ENCODE assay signal across 12 cellular contexts in the genomic region with DNA sequence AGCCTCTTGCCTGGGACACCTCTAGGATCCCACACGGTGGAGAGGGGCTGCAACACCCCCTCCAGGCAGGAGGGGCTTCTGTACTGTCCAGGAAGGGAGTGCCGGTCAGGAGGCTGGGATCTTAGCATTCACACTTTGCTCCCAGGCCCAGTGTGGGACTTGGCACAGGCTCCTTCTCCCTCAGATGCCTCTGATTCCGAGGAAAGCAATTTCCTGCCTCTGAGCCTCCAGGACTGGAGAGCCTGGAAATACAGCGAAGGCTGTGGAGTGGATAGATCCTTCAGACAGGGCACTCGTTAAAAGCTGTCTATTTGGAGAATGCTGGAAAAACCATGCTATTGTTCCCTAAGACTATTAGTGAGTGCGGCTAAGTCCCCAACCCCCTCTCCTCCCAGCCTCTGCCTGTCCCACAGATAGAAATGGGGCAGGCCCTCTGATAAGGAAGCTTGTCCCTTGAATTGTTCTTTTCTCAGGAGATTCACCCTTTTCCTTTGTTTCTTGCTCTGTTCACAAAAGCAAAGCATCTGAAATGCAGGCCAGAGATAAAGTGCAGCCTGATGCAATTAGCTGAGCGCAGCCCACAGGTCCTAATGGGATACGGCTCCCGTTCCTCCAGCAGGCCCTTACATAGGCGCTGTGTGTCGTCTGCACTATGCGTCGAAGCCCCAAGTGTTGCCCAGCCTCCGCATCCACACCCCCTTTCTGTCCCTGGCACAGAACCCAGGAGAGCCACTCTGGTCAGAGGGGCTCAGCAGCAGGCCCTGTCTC.
DNase-seq lines count a peak whose midpoint lies in the region; FAIRE-seq and TF ChIP-seq lines count a peak whose summit lies in the region.
"Had no signal": no experiment of that assay in that cellular context is flagged by ENCODE, and none has a peak within 500 bp of the region (broad histone marks: within the 10 kb centered on the region; RNA-seq: fewer than 3 reads in every experiment).

No MANE protein-coding gene starts in this region.

- peak overlapping the region; percentile 45 for H3K4me2 ChIP-seq in astrocyte (ENCODE audit: low read length)

- TF ChIP-seq POLR2A in sigmoid colon (IDR thresholded peaks at IDR 0.05): no peak

- no peaks in the 10 kb centered on the region for H3K27me3 ChIP-seq in astrocyte (ENCODE audit: insufficient read depth, low read length)
- no peaks in the 10 kb centered on the region for H3K27me3 ChIP-seq in left ventricle myocardium inferior (ENCODE audit: low read depth)
- H3K27me3 ChIP-seq in sigmoid colon: no peaks in the 10 kb centered on the region
- H3K27me3 ChIP-seq in Caco-2 (replicated peaks; ENCODE audit: control insufficient read depth, insufficient read depth, low read length): no peaks in the 10 kb centered on the region
- H3K27me3 ChIP-seq: upper lobe of left lung had no signal

- H3K4me1 Mint-ChIP-seq in astrocyte (ENCODE audit: low read depth, unreplicated experiment) (peaks cover 16% of the 10 kb centered on the region), Caco-2 (ENCODE audit: low read depth, unreplicated experiment) (no peaks in the 10 kb centered on the region)
- H3K4me1 Mint-ChIP-seq in T-helper 2 cell treated with Interferon-gamma antibody and Interleukin-4, amounts not matched to agents 5 μg/mL and 100 μg/mL, for 36 hours (ENCODE audit: low read depth): no peaks in the 10 kb centered on the region

- BruUV-seq in Caco-2 (replicated peaks; lab: Mats Ljungman, UMichigan): no TSS peak

- H3K4me3 Mint-ChIP-seq in astrocyte (ENCODE audit: unreplicated experiment) (no peak overlapping the region), Caco-2 (ENCODE audit: unreplicated experiment) (no peak overlapping the region)
- H3K4me3 Mint-ChIP-seq in T-helper 2 cell treated with Interferon-gamma antibody and Interleukin-4, amounts not matched to agents 5 μg/mL and 100 μg/mL, for 36 hours: no peak overlapping the region
- H3K4me3 Mint-ChIP-seq: activated T-helper 1 cell treated with anti-CD3 and anti-CD28 coated beads, Interleukin-12 subunit alpha, Interleukin-12 subunit beta, Interleukin-2, Interleukin-4 antibody, amounts not matched to agents 30 ng/mL and 10 ng/mL and 1 ng/mL, durations not matched to agents 14 hours and 24 hours and 36 hours had no signal

- TF ChIP-seq EP300 in sigmoid colon (IDR thresholded peaks at IDR 0.05): no peak

- CTCF ChIA-PET in Caco-2 (lab: Charles Lee): no interaction called here

- H4K20me1 ChIP-seq in astrocyte (ENCODE audit: insufficient read depth, low read length): no peaks in the 10 kb centered on the region

- H3K27ac Mint-ChIP-seq in astrocyte (ENCODE audit: unreplicated experiment): peak overlapping the region; percentile 72
- no peak overlapping the region for H3K27ac Mint-ChIP-seq in Caco-2 (ENCODE audit: unreplicated experiment)
- no peak overlapping the region for H3K27ac Mint-ChIP-seq in T-helper 2 cell treated with Interferon-gamma antibody and Interleukin-4, amounts not matched to agents 5 μg/mL and 100 μg/mL, for 36 hours
- H3K27ac Mint-ChIP-seq: activated T-helper 1 cell treated with anti-CD3 and anti-CD28 coated beads, Interleukin-12 subunit alpha, Interleukin-12 subunit beta, Interleukin-2, Interleukin-4 antibody, amounts not matched to agents 30 ng/mL and 10 ng/mL and 1 ng/mL, durations not matched to agents 14 hours and 24 hours and 36 hours had no signal

- no peaks in the 10 kb centered on the region for H3K79me2 ChIP-seq in astrocyte (ENCODE audit: insufficient read depth, low read length)

- peak; percentile 86 for DNase-seq in GM03348 (ENCODE audit: low spot score)
- DNase-seq in astrocyte (ENCODE audit: low read depth): peak; percentile 80
- DNase-seq in left ventricle myocardium inferior: peak; percentile 41
- DNase-seq in sigmoid colon: no peak
- DNase-seq in NCI-H774 (lab: John Stamatoyannopoulos, UW): no peak
- DNase-seq in Caco-2: no peak
- no peak for DNase-seq in NCI-H2196 (lab: John Stamatoyannopoulos, UW; ENCODE audit: unreplicated experiment)
- DNase-seq in T-helper 2 cell treated with Interferon-gamma antibody and Interleukin-4, amounts not matched to agents 5 μg/mL and 100 μg/mL, for 36 hours (ENCODE audit: low spot score): no peak
- DNase-seq: DMS53, lower lobe of right lung, upper lobe of left lung had no signal

- H3K36me3 ChIP-seq in astrocyte (ENCODE audit: insufficient read depth, low read length) (no peaks in the 10 kb centered on the region), left ventricle myocardium inferior (no peaks in the 10 kb centered on the region), sigmoid colon (peaks cover 0 to 28% (median 9%) of the 10 kb centered on the region in 4 donors), Caco-2 (ENCODE audit: control insufficient read depth, insufficient read depth, low read length) (no peaks in the 10 kb centered on the region)
- H3K36me3 ChIP-seq: lower lobe of right lung had no signal

- H3K4me3 ChIP-seq in astrocyte (ENCODE audit: insufficient read depth, low read depth, low read length) (no peak overlapping the region), left ventricle myocardium inferior (no peak overlapping the region), sigmoid colon (no peak overlapping the region), Caco-2 (ENCODE audit: low read depth, low read length) (no peak overlapping the region)
- H3K4me3 ChIP-seq: lower lobe of right lung, upper lobe of left lung had no signal

- H3K9me3 ChIP-seq in astrocyte (ENCODE audit: insufficient read depth, low read depth, low read length) (no peaks in the 10 kb centered on the region), left ventricle myocardium inferior (replicated peaks) (no peaks in the 10 kb centered on the region), sigmoid colon (no peaks in the 10 kb centered on the region), Caco-2 (no peaks in the 10 kb centered on the region)
- H3K9me3 ChIP-seq: lower lobe of right lung, upper lobe of left lung had no signal

- intact Hi-C loops in left ventricle myocardium inferior (cut with micrococcal nuclease) (no loop called here), sigmoid colon (cut with DNase I) (loop anchor here (5.0 kb wide), 1 partner anchor 120 kb away; no protein-coding TSS in a partner anchor), Caco-2 (cut with micrococcal nuclease; ENCODE audit: unreplicated experiment) (loop anchor here (5.0 kb wide), 1 partner anchor 125 kb away; no protein-coding TSS in a partner anchor)

- 74 to 82% methylated on average over 14 of the region's 14 CpGs for WGBS in sigmoid colon, 2 donors

- TF ChIP-seq CTCF in astrocyte (IDR thresholded peaks at IDR 0.05; ENCODE audit: insufficient read depth, low read depth, low read length): no peak
- no peak for TF ChIP-seq CTCF in left ventricle myocardium inferior (IDR thresholded peaks at IDR 0.05; ENCODE audit: borderline replicate concordance)
- no peak for TF ChIP-seq CTCF in sigmoid colon (IDR thresholded peaks at IDR 0.05)
- no peak for TF ChIP-seq CTCF in Caco-2 (IDR thresholded peaks at IDR 0.05; ENCODE audit: insufficient read depth in 1 of 2, low read depth in 1 of 2, low read length in 1 of 2, severe bottlenecking in 1 of 2, unreplicated experiment in 1 of 2)

- H3K27me3 Mint-ChIP-seq in astrocyte (ENCODE audit: low read depth, unreplicated experiment) (peaks cover 36% of the 10 kb centered on the region), Caco-2 (ENCODE audit: insufficient read depth, unreplicated experiment) (no peaks in the 10 kb centered on the region)
- H3K27me3 Mint-ChIP-seq in T-helper 2 cell treated with Interferon-gamma antibody and Interleukin-4, amounts not matched to agents 5 μg/mL and 100 μg/mL, for 36 hours (ENCODE audit: low read depth): no peaks in the 10 kb centered on the region

- POLR2A ChIA-PET in Caco-2 (lab: Charles Lee): no interaction called here

- H2AFZ ChIP-seq in astrocyte (ENCODE audit: low read depth, low read length): peak overlapping the region; percentile 67

- H3K9me3 Mint-ChIP-seq in astrocyte (ENCODE audit: unreplicated experiment): no peaks in the 10 kb centered on the region
- no peaks in the 10 kb centered on the region for H3K9me3 Mint-ChIP-seq in Caco-2 (ENCODE audit: unreplicated experiment)
- H3K9me3 Mint-ChIP-seq in T-helper 2 cell treated with Interferon-gamma antibody and Interleukin-4, amounts not matched to agents 5 μg/mL and 100 μg/mL, for 36 hours: no peaks in the 10 kb centered on the region
- H3K9me3 Mint-ChIP-seq: activated T-helper 1 cell treated with anti-CD3 and anti-CD28 coated beads, Interleukin-12 subunit alpha, Interleukin-12 subunit beta, Interleukin-2, Interleukin-4 antibody, amounts not matched to agents 30 ng/mL and 10 ng/mL and 1 ng/mL, durations not matched to agents 14 hours and 24 hours and 36 hours had no signal

- H3K27ac ChIP-seq in astrocyte (ENCODE audit: low read depth, low read length) (no peak overlapping the region), left ventricle myocardium inferior (replicated peaks) (peak overlapping the region; percentile 75), sigmoid colon (peak overlapping the region in 3 of 4 donors; percentile 40 to 73 (median 43))
- H3K27ac ChIP-seq: lower lobe of right lung, upper lobe of left lung had no signal

- FAIRE-seq in astrocyte (lab: Jason Lieb, UNC): peak; percentile 68

- peaks cover 13% of the 10 kb centered on the region for H3K4me1 ChIP-seq in astrocyte (ENCODE audit: insufficient read depth, low read length)
- H3K4me1 ChIP-seq in left ventricle myocardium inferior: peaks cover 17% of the 10 kb centered on the region
- peaks cover 0 to 19% (median 15%) of the 10 kb centered on the region in 4 donors for H3K4me1 ChIP-seq in sigmoid colon
- H3K4me1 ChIP-seq in Caco-2: no peaks in the 10 kb centered on the region

- peak overlapping the region; percentile 20 for H3K9ac ChIP-seq in astrocyte (ENCODE audit: low read length)

- H3K36me3 Mint-ChIP-seq in astrocyte (ENCODE audit: low read depth, unreplicated experiment): peaks cover 5% of the 10 kb centered on the region
- H3K36me3 Mint-ChIP-seq in Caco-2 (ENCODE audit: insufficient read depth, unreplicated experiment): peaks cover 6% of the 10 kb centered on the region
- no peaks in the 10 kb centered on the region for H3K36me3 Mint-ChIP-seq in T-helper 2 cell treated with Interferon-gamma antibody and Interleukin-4, amounts not matched to agents 5 μg/mL and 100 μg/mL, for 36 hours (ENCODE audit: low read depth)

Comparison
In these comparisons a context has a peak if more than half of its experiments do, and no peak if none do; other contexts are left out.
1. DNase-seq: peak in GM03348 (single experiment), astrocyte (single experiment) and left ventricle myocardium inferior (single experiment); none in sigmoid colon (single experiment), NCI-H774 (single experiment), Caco-2 (0 of 2), NCI-H2196 (single experiment) and T-helper 2 cell treated with Interferon-gamma antibody and Interleukin-4, amounts not matched to agents 5 μg/mL and 100 μg/mL, for 36 hours (single experiment).